In genomic region chr9:89745601-89746376, GRCh38 we compare ENCODE assay signal across 23 cellular contexts.
A peak's percentile ranks its signal among the peaks of the same experiment; 100 is the strongest.
DNase-seq lines count a peak whose midpoint lies in the region; ATAC-seq, FAIRE-seq and TF ChIP-seq lines count a peak whose summit lies in the region.
"Had no signal": no experiment of that assay in that cellular context is flagged by ENCODE, and none has a peak within 500 bp of the region (broad histone marks: within the 10 kb centered on the region; RNA-seq: fewer than 3 reads in every experiment).

No MANE protein-coding gene starts in this region.

- H3K27me3 Mint-ChIP-seq in activated CD4-positive, alpha-beta T cell treated with anti-CD3 and anti-CD28 coated beads, Interleukin-2, amount 10 ng/mL, durations not matched to agents 24 days and 14 days, result no peaks in the 10 kb centered on the region
- H3K27me3 Mint-ChIP-seq in CD4-positive, CD25-positive, alpha-beta regulatory T cell, result no peaks in the 10 kb centered on the region
- H3K27me3 Mint-ChIP-seq: activated naive CD4-positive, alpha-beta T cell treated with anti-CD3 and anti-CD28 coated beads, Interleukin-2, amount 50 U/mL, for 24 hours had no signal

- no peak overlapping the region for H3K4me3 ChIP-seq in CD4-positive, CD25-positive, alpha-beta regulatory T cell (ENCODE audit: low read depth, low read length)
- H3K4me3 ChIP-seq in kidney (ENCODE audit: low read length in 2 of 2), result no peak overlapping the region
- H3K4me3 ChIP-seq: body of pancreas, K562, left lung, tibial artery had no signal

- TF ChIP-seq CTCF in kidney (IDR thresholded peaks at IDR 0.05; ENCODE audit: borderline replicate concordance, extremely low read depth, insufficient read depth), result no peak

- H3K4me3 Mint-ChIP-seq in activated CD4-positive, alpha-beta T cell treated with anti-CD3 and anti-CD28 coated beads, Interleukin-2, amount 10 ng/mL, durations not matched to agents 24 days and 14 days, result no peak overlapping the region
- peak overlapping the region in 1 of 4 donors; percentile 31 for H3K4me3 Mint-ChIP-seq in CD4-positive, CD25-positive, alpha-beta regulatory T cell
- H3K4me3 Mint-ChIP-seq: activated naive CD4-positive, alpha-beta T cell treated with anti-CD3 and anti-CD28 coated beads, Interleukin-2, amount 50 U/mL, for 24 hours; CD8-positive, alpha-beta T cell had no signal

- intact Hi-C loops in activated CD4-positive, alpha-beta T cell treated with anti-CD3 and anti-CD28 coated beads, Interleukin-2, amount 10 ng/mL, durations not matched to agents 24 days and 14 days (cut with micrococcal nuclease), result loop anchor here (10.0 kb wide), 2 partner anchors 239 to 431 kb away; partner anchors contain the start of genes CKS2 and SECISBP2
- intact Hi-C loops in kidney (cut with DNase I), result no loop called here

- no peak for FAIRE-seq in kidney (lab: Jason Lieb, UNC)
- FAIRE-seq: H54, K562, small intestine had no signal

- H3K27ac ChIP-seq in CD4-positive, CD25-positive, alpha-beta regulatory T cell (ENCODE audit: insufficient read depth, low read length, poor library complexity, severe bottlenecking), result no peak overlapping the region
- H3K27ac ChIP-seq in kidney (ENCODE audit: low read depth in 2 of 2, low read length in 2 of 2), result no peak overlapping the region
- H3K27ac ChIP-seq: left lung, RWPE1, tibial artery had no signal

- no peaks in the 10 kb centered on the region for H3K27me3 ChIP-seq in CD4-positive, CD25-positive, alpha-beta regulatory T cell (ENCODE audit: control insufficient read depth, insufficient read depth, low read length)
- H3K27me3 ChIP-seq: body of pancreas, left lung had no signal

- peaks cover 68% of the 10 kb centered on the region for H3K4me1 Mint-ChIP-seq in activated CD4-positive, alpha-beta T cell treated with anti-CD3 and anti-CD28 coated beads, Interleukin-2, amount 10 ng/mL, durations not matched to agents 24 days and 14 days
- peaks cover 5 to 80% (median 44%) of the 10 kb centered on the region in 4 donors for H3K4me1 Mint-ChIP-seq in CD4-positive, CD25-positive, alpha-beta regulatory T cell

- peak overlapping the region; percentile 41 for H3K27ac Mint-ChIP-seq in activated CD4-positive, alpha-beta T cell treated with anti-CD3 and anti-CD28 coated beads, Interleukin-2, amount 10 ng/mL, durations not matched to agents 24 days and 14 days
- peak overlapping the region in 2 of 3 donors; percentile 31 to 64 for H3K27ac Mint-ChIP-seq in CD4-positive, CD25-positive, alpha-beta regulatory T cell
- H3K27ac Mint-ChIP-seq: activated naive CD4-positive, alpha-beta T cell treated with anti-CD3 and anti-CD28 coated beads, Interleukin-2, amount 50 U/mL, for 24 hours; CD8-positive, alpha-beta T cell had no signal

- H3K9ac ChIP-seq in kidney (ENCODE audit: low read length in 2 of 2), result no peak overlapping the region

- ATAC-seq in CD4-positive, CD25-positive, alpha-beta regulatory T cell (ENCODE audit: low read depth in 2 of 2), result no peak
- ATAC-seq: CD8-positive, alpha-beta T cell; K562; stimulated activated naive CD8-positive, alpha-beta T cell treated with anti-CD3 and anti-CD28 coated beads, Interleukin-15, Interleukin-2, amounts not matched to agents 100 U/mL and 50 U/mL, for 24 hours had no signal

- H3K4me1 ChIP-seq in CD4-positive, CD25-positive, alpha-beta regulatory T cell (ENCODE audit: control insufficient read depth, insufficient read depth, low read length, poor library complexity, severe bottlenecking), result peaks cover 44% of the 10 kb centered on the region
- H3K4me1 ChIP-seq in kidney (ENCODE audit: control insufficient read depth in 1 of 2, insufficient read depth in 1 of 2, low read depth in 1 of 2, low read length in 2 of 2), result peaks cover 0 to 4% of the 10 kb centered on the region in 2 donors

- H3K9me3 ChIP-seq in CD4-positive, CD25-positive, alpha-beta regulatory T cell (ENCODE audit: control insufficient read depth in 2 of 2, low read length in 2 of 2), result no peaks in the 10 kb centered on the region
- no peaks in the 10 kb centered on the region for H3K9me3 ChIP-seq in kidney (ENCODE audit: control insufficient read depth in 1 of 2, low read length in 2 of 2)
- H3K9me3 ChIP-seq: body of pancreas, tibial artery had no signal

- no peaks in the 10 kb centered on the region for H3K9me3 Mint-ChIP-seq in activated CD4-positive, alpha-beta T cell treated with anti-CD3 and anti-CD28 coated beads, Interleukin-2, amount 10 ng/mL, durations not matched to agents 24 days and 14 days
- peaks cover 0 to 2% (median 0%) of the 10 kb centered on the region in 7 donors for H3K9me3 Mint-ChIP-seq in CD4-positive, CD25-positive, alpha-beta regulatory T cell
- H3K9me3 Mint-ChIP-seq: activated naive CD4-positive, alpha-beta T cell treated with anti-CD3 and anti-CD28 coated beads, Interleukin-2, amount 50 U/mL, for 24 hours had no signal

- H3K36me3 ChIP-seq in CD4-positive, CD25-positive, alpha-beta regulatory T cell (ENCODE audit: control insufficient read depth, insufficient read depth, low read length), result no peaks in the 10 kb centered on the region
- no peaks in the 10 kb centered on the region for H3K36me3 ChIP-seq in kidney (ENCODE audit: control insufficient read depth in 1 of 2, insufficient read depth in 2 of 2, low read length in 2 of 2)
- H3K36me3 ChIP-seq: left lung, tibial artery had no signal

- no peak for DNase-seq in activated CD4-positive, alpha-beta T cell treated with anti-CD3 and anti-CD28 coated beads, Interleukin-2, amount 10 ng/mL, durations not matched to agents 24 days and 14 days
- DNase-seq in activated CD4-positive, alpha-beta T cell treated with anti-CD3 and anti-CD28 coated beads for 1 hour, result no peak
- DNase-seq in CD4-positive, CD25-positive, alpha-beta regulatory T cell, result no peak
- DNase-seq in NCI-H69 (lab: John Stamatoyannopoulos, UW) (peak; percentile 62), kidney (peak; percentile 41), NCI-H1694 treated with DMSO at 0.1 percent for 48 hours (lab: John Stamatoyannopoulos, UW) (no peak), NCI-H1417 treated with DMSO at 0.1 percent for 48 hours (lab: John Stamatoyannopoulos, UW) (no peak), dedifferentiated amniotic fluid mesenchymal stem cell (ENCODE audit: extremely low spot score) (no peak)
- DNase-seq: activated CD4-positive, alpha-beta T cell treated with anti-CD3 and anti-CD28 coated beads, Interleukin-2, amount 50 U/mL, for 1 hour; activated T-cell treated with anti-CD3 and anti-CD28 coated beads, Interleukin-2, amount 50 U/mL, for 1 hour; CD8-positive, alpha-beta T cell; cortex of kidney; head of caudate nucleus; left lung; NCI-H2029 treated with DMSO at 0.1 percent for 48 hours; small intestine; stimulated activated naive CD8-positive, alpha-beta T cell treated with anti-CD3 and anti-CD28 coated beads, Interleukin-15, Interleukin-2, amounts not matched to agents 100 U/mL and 50 U/mL, for 24 hours; tibial artery had no signal

- H3K36me3 Mint-ChIP-seq in activated CD4-positive, alpha-beta T cell treated with anti-CD3 and anti-CD28 coated beads, Interleukin-2, amount 10 ng/mL, durations not matched to agents 24 days and 14 days (ENCODE audit: low read depth), result peaks cover 5% of the 10 kb centered on the region
- no peaks in the 10 kb centered on the region for H3K36me3 Mint-ChIP-seq in CD4-positive, CD25-positive, alpha-beta regulatory T cell
- H3K36me3 Mint-ChIP-seq: activated naive CD4-positive, alpha-beta T cell treated with anti-CD3 and anti-CD28 coated beads, Interleukin-2, amount 50 U/mL, for 24 hours; CD8-positive, alpha-beta T cell had no signal

Comparison
In these comparisons a context has a peak if more than half of its experiments do, and no peak if none do; other contexts are left out.
1. DNase-seq: peak in NCI-H69 (single experiment) and kidney (single experiment); none in activated CD4-positive, alpha-beta T cell treated with anti-CD3 and anti-CD28 coated beads, Interleukin-2, amount 10 ng/mL, durations not matched to agents 24 days and 14 days (single experiment), activated CD4-positive, alpha-beta T cell treated with anti-CD3 and anti-CD28 coated beads for 1 hour (single experiment), CD4-positive, CD25-positive, alpha-beta regulatory T cell (0 of 3), NCI-H1694 treated with DMSO at 0.1 percent for 48 hours (single experiment), NCI-H1417 treated with DMSO at 0.1 percent for 48 hours (single experiment) and dedifferentiated amniotic fluid mesenchymal stem cell (single experiment).